9 cellular contexts compared by ENCODE assay signal in the genomic region with DNA sequence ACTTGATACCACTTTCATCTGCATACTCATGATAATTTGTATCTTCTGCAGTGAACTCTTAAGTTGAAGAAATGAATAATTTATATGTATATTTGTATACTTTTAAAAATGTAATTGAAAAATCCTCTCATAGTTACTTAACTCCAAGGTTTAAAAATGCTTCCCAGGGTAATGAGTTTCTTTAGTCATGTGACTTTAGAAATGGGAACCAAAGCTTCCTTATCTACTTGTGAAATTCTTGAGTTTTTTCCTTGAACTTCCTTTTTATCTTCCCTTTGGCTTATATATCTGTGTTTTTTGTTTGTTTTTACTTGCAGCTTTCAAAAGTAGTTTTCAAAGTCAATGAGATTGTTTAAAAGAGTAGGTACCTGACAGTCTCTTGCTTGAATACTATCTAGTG. TPM values are rescaled to one million over a fixed set of nuclear protein-coding genes. Genes with fewer than 3 reads are reported as not detected.
DNase-seq lines count a peak whose midpoint lies in the region; FAIRE-seq and TF ChIP-seq lines count a peak whose summit lies in the region.
"Had no signal": no experiment of that assay in that cellular context is flagged by ENCODE, and none has a peak within 500 bp of the region (broad histone marks: within the 10 kb centered on the region; RNA-seq: fewer than 3 reads in every experiment).

No MANE protein-coding gene starts in this region.

- no peaks in the 10 kb centered on the region for H3K36me3 ChIP-seq in CD4-positive, alpha-beta memory T cell (ENCODE audit: insufficient read depth, low read length)
- H3K36me3 ChIP-seq in MM.1S (replicated peaks; ENCODE audit: insufficient read depth, low read length): no peaks in the 10 kb centered on the region
- H3K36me3 ChIP-seq in osteoblast (ENCODE audit: insufficient read depth, low read length): peaks cover 4% of the 10 kb centered on the region

- peaks cover 0 to 2% (median 0%) of the 10 kb centered on the region in 8 donors for H3K9me3 Mint-ChIP-seq in CD4-positive, alpha-beta memory T cell

- H3K79me2 ChIP-seq in MM.1S (ENCODE audit: low read length) (peaks cover 65% of the 10 kb centered on the region), osteoblast (ENCODE audit: insufficient read depth, low read length) (peaks cover 77% of the 10 kb centered on the region)

- no peaks in the 10 kb centered on the region for H3K9me2 ChIP-seq in MM.1S (replicated peaks; ENCODE audit: insufficient read depth, low read length)

- CTCF ChIA-PET in CD4-positive, alpha-beta memory T cell (lab: Charles Lee; ENCODE audit: partially characterized antibody): interaction anchor here (0.7 to 1.6 kb wide), 12 partner anchors 8 to 407 kb away, joined by 3 to 9 read pairs (median 4); a partner anchor contains a TSS

- H3K27me3 ChIP-seq in CD4-positive, alpha-beta memory T cell (ENCODE audit: insufficient read depth, low read length): no peaks in the 10 kb centered on the region
- H3K27me3 ChIP-seq in MM.1S (replicated peaks; ENCODE audit: insufficient read depth, low read length) (no peaks in the 10 kb centered on the region), osteoblast (ENCODE audit: insufficient read depth, low read length) (no peaks in the 10 kb centered on the region)

- peak overlapping the region; percentile 92 to 100 (median 99) for H3K27ac Mint-ChIP-seq in CD4-positive, alpha-beta memory T cell

- H3K4me3 ChIP-seq in CD4-positive, alpha-beta memory T cell (ENCODE audit: low read length in 2 of 2): peak overlapping the region; percentile 86 to 98
- H3K4me3 ChIP-seq in MM.1S (ENCODE audit: low read length) (peak overlapping the region; percentile 85), coronary artery (peak overlapping the region; percentile 62), osteoblast (ENCODE audit: insufficient read depth, low read length) (peak overlapping the region; percentile 90)

- peak overlapping the region; percentile 73 for H3K4me2 ChIP-seq in MM.1S (ENCODE audit: low read depth, low read length)
- H3K4me2 ChIP-seq in osteoblast (ENCODE audit: insufficient read depth, low read length): peak overlapping the region; percentile 97

- peak overlapping the region; percentile 93 to 100 (median 100) for H3K4me3 Mint-ChIP-seq in CD4-positive, alpha-beta memory T cell

- peak overlapping the region; percentile 97 for H3K9ac ChIP-seq in MM.1S (ENCODE audit: low read length)

- peaks cover 0 to 2% of the 10 kb centered on the region in 2 donors for H3K27me3 Mint-ChIP-seq in CD4-positive, alpha-beta memory T cell

- H4K20me1 ChIP-seq in MM.1S (ENCODE audit: insufficient read depth, low read length): no peaks in the 10 kb centered on the region
- H4K20me1 ChIP-seq in osteoblast (ENCODE audit: insufficient read depth, low read length): peaks cover 3% of the 10 kb centered on the region

- H2AFZ ChIP-seq in MM.1S (ENCODE audit: low read length) (no peak overlapping the region), osteoblast (ENCODE audit: low read length) (no peak overlapping the region)

- peaks cover 38 to 92% (median 51%) of the 10 kb centered on the region in 4 donors for H3K4me1 Mint-ChIP-seq in CD4-positive, alpha-beta memory T cell

- intact Hi-C loops in CD4-positive, alpha-beta memory T cell (cut with micrococcal nuclease): no loop called here

- FAIRE-seq in GM12892 (lab: Jason Lieb, UNC): no peak

- peaks cover 34 to 58% of the 10 kb centered on the region in 2 donors for H3K36me3 Mint-ChIP-seq in CD4-positive, alpha-beta memory T cell

- no peaks in the 10 kb centered on the region for H3K9me3 ChIP-seq in CD4-positive, alpha-beta memory T cell (ENCODE audit: control insufficient read depth in 1 of 2, low read length in 2 of 2)
- no peaks in the 10 kb centered on the region for H3K9me3 ChIP-seq in MM.1S (replicated peaks; ENCODE audit: insufficient read depth, low read length)
- H3K9me3 ChIP-seq in osteoblast (ENCODE audit: low read depth, low read length): no peaks in the 10 kb centered on the region

- peaks cover 56% of the 10 kb centered on the region for H3K4me1 ChIP-seq in CD4-positive, alpha-beta memory T cell (ENCODE audit: insufficient read depth, low read length)
- peaks cover 45% of the 10 kb centered on the region for H3K4me1 ChIP-seq in MM.1S (ENCODE audit: low read length)
- peaks cover 53% of the 10 kb centered on the region for H3K4me1 ChIP-seq in osteoblast (ENCODE audit: insufficient read depth, low read length)

- peak overlapping the region; percentile 91 for H3K27ac ChIP-seq in CD4-positive, alpha-beta memory T cell (ENCODE audit: low read depth, low read length)
- H3K27ac ChIP-seq in MM.1S (ENCODE audit: low read length) (peak overlapping the region; percentile 96), coronary artery (peak overlapping the region; percentile 21 to 66), osteoblast (ENCODE audit: low read depth, low read length) (no peak overlapping the region)

- TF ChIP-seq CTCF in MM.1S (IDR thresholded peaks at IDR 0.05; ENCODE audit: low read length): no peak
- no peak for TF ChIP-seq CTCF in coronary artery (IDR thresholded peaks at IDR 0.05)
- no peak for TF ChIP-seq CTCF in osteoblast (IDR thresholded peaks at IDR 0.05; ENCODE audit: extremely low read depth, low read depth, low read length)

- no peak for TF ChIP-seq POLR2A in GM12892 (IDR thresholded peaks at IDR 0.05; ENCODE audit: low read depth, low read length)

- peaks cover 97% of the 10 kb centered on the region for H3F3A ChIP-seq in MM.1S (ENCODE audit: insufficient read depth, low read length)

- no peak for DNase-seq in CD4-positive, alpha-beta memory T cell
- DNase-seq in MM.1S: no peak
- DNase-seq in coronary artery (ENCODE audit: low spot score): no peak
- DNase-seq in osteoblast (ENCODE audit: insufficient read length, low spot score, missing footprints): no peak
- DNase-seq in GM12892 (ENCODE audit: insufficient read length): no peak
- no peak for DNase-seq in activated CD4-positive, CD25-positive, alpha-beta regulatory T cell (lab: John Stamatoyannopoulos, UW)
- DNase-seq in cerebellum (ENCODE audit: low spot score): no peak
- DNase-seq in glomerular visceral epithelial cell (ENCODE audit: extremely low spot score): no peak
- DNase-seq: NCI-H2107 had no signal

- POLR2A ChIA-PET in CD4-positive, alpha-beta memory T cell (lab: Charles Lee; ENCODE audit: partially characterized antibody): interaction anchor here (1.0 to 1.9 kb wide), 14 partner anchors 21 to 408 kb away, joined by 3 to 15 read pairs (median 4); a partner anchor contains a TSS

RNA-seq across cellular contexts. Expression of a gene that starts 4.5 kb away (rescaled TPM):
- 100 to 1,000 TPM; 222 to 235 TPM for total RNA-seq in CD4-positive, alpha-beta memory T cell
- 100 to 1,000 TPM; 127 to 155 TPM for polyA plus RNA-seq in CD4-positive, alpha-beta memory T cell
- total RNA-seq in osteoblast (78.9 and 80.2 TPM in 2 replicates), cerebellum (65.3 TPM)
- 246 TPM for polyA plus RNA-seq in GM12892 (2012; ENCODE audit: missing spikeins)

RNA-seq across cellular contexts. Expression of a gene that starts 48.7 kb away (rescaled TPM):
- 10 to 100 TPM; 48.7 to 53.6 TPM for total RNA-seq in CD4-positive, alpha-beta memory T cell
- polyA plus RNA-seq in CD4-positive, alpha-beta memory T cell: 100 to 1,000 TPM; 261 to 298 TPM
- total RNA-seq in osteoblast (25.7 and 29.2 TPM in 2 replicates), cerebellum (30.6 TPM)
- polyA plus RNA-seq in GM12892 (2012; ENCODE audit: missing spikeins): 250 TPM

RNA-seq across cellular contexts. Expression of a gene that starts 49.0 kb away (rescaled TPM):
- total RNA-seq in CD4-positive, alpha-beta memory T cell: 10 to 100 TPM; 33.1 to 36.4 TPM
- 10 to 100 TPM; 23.5 to 25.2 TPM for polyA plus RNA-seq in CD4-positive, alpha-beta memory T cell
- 11.6 and 12.1 TPM in 2 replicates for total RNA-seq in osteoblast
- polyA plus RNA-seq in GM12892 (2012; ENCODE audit: missing spikeins): 5.1 TPM
- total RNA-seq in cerebellum: 50.4 TPM
